Comparison of ENCODE assay signal across 27 cellular contexts in genomic region chr16:3592559-3592958, GRCh38. TPM values are rescaled to one million over a fixed set of nuclear protein-coding genes. Genes with fewer than 3 reads are reported as not detected.
"Had no signal": no experiment of that assay in that cellular context is flagged by ENCODE, and none has a peak within 500 bp of the region (broad histone marks: within the 10 kb centered on the region; RNA-seq: fewer than 3 reads in every experiment).

No MANE protein-coding gene starts in this region.

- H3K9me3 ChIP-seq: lower lobe of right lung, thoracic aorta, uterus had no signal

- ATAC-seq: activated T-helper 17 cell treated with anti-CD3 and anti-CD28 coated beads, Interleukin-2, amount 50 U/mL, for 72 hours; lower lobe of right lung; naive thymus-derived CD8-positive, alpha-beta T cell; sciatic nerve had no signal

- H3K36me3 ChIP-seq: uterus had no signal

- H3K27ac ChIP-seq: skin epidermis, thoracic aorta, uterus had no signal

- H3K4me3 ChIP-seq: lower lobe of right lung, skin epidermis, thoracic aorta, uterus had no signal

- H3K4me1 ChIP-seq: uterus had no signal

- H3K27me3 ChIP-seq: uterus had no signal

- DNase-seq: activated CD4-positive, alpha-beta memory T cell treated with anti-CD3 and anti-CD28 coated beads for 36 hours; activated CD4-positive, alpha-beta T cell treated with anti-CD3 and anti-CD28 coated beads for 4 hours; activated CD8-positive, alpha-beta memory T cell treated with anti-CD3 and anti-CD28 coated beads, Interleukin-2, amount 50 U/mL, for 4 hours; activated gamma-delta T cell treated with Interleukin-2 at 50 U/mL for 16 hours; activated naive CD4-positive, alpha-beta T cell treated with anti-CD3 and anti-CD28 coated beads, Interleukin-2, amount 50 U/mL, for 16 hours; activated T-cell treated with anti-CD3 and anti-CD28 coated beads, Interleukin-2, amount 50 U/mL, for 24 hours; amygdala; central memory CD4-positive, alpha-beta T cell; dermis blood vessel endothelial cell; effector CD4-positive, alpha-beta T cell; glutamatergic neuron; hippocampal formation; left cardiac atrium; lower lobe of right lung; mesenchymal stem cell; naive thymus-derived CD8-positive, alpha-beta T cell; stimulated activated CD4-positive, alpha-beta T cell treated with anti-CD3 and anti-CD28 coated beads, Interleukin-12 subunit alpha, Interleukin-12 subunit beta, amount 100 ng/mL, for 4 hours; stimulated activated CD4-positive, alpha-beta T cell treated with anti-CD3 and anti-CD28 coated beads, Interleukin-4, amount 100 ng/mL, for 1 hour; trophoblast cell; uterus had no signal

RNA-seq across cellular contexts. Expression of gene NLRC3, which starts 15.4 kb away (rescaled TPM):
- total RNA-seq: epithelial cell of proximal tubule, neural crest cell had no signal
- polyA plus RNA-seq: keratinocyte had no signal
